Comparison of ENCODE assay signal across 1 cellular context in the genomic region with DNA sequence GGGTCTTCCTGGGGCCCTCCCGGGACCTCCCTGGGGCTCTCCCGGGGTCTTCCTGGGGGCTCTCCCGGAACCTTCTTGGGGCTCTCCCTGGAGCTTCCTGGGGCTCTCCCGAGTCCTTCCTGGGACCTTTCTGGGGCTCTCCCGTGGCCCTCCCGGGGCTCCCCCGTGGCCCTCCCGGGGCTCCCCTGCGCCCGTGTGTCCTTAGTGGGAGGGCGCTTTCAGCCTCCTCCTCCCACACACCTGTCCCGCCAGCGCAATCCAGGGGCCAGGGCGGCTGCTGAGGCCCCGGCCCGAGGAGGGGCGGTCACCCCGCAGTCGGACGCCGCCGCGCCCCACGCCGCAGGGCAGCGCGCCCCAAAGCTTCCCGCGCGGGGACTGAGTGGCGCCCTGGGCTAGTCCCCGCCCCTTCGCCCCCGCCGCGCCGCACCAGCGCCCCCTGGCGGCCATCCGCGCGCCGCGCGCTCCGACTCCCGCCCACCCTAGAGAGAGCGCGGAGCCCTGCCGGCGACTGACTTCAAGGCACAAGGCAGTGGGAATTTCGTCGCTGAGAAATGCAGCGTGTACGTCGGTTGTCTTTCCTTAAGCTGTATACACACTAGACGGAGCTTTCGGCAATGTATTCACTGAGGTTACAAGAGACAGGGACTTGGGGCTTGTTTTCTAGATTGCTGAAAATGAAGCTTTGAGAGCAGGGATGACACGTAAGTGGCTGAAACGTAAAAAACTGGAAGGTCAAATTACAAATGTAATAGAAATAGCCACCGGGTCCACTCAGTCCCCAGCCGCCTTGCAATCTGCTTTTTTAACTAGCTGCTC.
TF ChIP-seq lines count a peak whose summit lies in the region.

No MANE protein-coding gene starts in this region.

TF ChIP-seq in K562, 482 proteins besides CTCF, POLR2A, EP300 and RAD21 (continued from another document and continues in another):
- TF ChIP-seq, protein P1, sequence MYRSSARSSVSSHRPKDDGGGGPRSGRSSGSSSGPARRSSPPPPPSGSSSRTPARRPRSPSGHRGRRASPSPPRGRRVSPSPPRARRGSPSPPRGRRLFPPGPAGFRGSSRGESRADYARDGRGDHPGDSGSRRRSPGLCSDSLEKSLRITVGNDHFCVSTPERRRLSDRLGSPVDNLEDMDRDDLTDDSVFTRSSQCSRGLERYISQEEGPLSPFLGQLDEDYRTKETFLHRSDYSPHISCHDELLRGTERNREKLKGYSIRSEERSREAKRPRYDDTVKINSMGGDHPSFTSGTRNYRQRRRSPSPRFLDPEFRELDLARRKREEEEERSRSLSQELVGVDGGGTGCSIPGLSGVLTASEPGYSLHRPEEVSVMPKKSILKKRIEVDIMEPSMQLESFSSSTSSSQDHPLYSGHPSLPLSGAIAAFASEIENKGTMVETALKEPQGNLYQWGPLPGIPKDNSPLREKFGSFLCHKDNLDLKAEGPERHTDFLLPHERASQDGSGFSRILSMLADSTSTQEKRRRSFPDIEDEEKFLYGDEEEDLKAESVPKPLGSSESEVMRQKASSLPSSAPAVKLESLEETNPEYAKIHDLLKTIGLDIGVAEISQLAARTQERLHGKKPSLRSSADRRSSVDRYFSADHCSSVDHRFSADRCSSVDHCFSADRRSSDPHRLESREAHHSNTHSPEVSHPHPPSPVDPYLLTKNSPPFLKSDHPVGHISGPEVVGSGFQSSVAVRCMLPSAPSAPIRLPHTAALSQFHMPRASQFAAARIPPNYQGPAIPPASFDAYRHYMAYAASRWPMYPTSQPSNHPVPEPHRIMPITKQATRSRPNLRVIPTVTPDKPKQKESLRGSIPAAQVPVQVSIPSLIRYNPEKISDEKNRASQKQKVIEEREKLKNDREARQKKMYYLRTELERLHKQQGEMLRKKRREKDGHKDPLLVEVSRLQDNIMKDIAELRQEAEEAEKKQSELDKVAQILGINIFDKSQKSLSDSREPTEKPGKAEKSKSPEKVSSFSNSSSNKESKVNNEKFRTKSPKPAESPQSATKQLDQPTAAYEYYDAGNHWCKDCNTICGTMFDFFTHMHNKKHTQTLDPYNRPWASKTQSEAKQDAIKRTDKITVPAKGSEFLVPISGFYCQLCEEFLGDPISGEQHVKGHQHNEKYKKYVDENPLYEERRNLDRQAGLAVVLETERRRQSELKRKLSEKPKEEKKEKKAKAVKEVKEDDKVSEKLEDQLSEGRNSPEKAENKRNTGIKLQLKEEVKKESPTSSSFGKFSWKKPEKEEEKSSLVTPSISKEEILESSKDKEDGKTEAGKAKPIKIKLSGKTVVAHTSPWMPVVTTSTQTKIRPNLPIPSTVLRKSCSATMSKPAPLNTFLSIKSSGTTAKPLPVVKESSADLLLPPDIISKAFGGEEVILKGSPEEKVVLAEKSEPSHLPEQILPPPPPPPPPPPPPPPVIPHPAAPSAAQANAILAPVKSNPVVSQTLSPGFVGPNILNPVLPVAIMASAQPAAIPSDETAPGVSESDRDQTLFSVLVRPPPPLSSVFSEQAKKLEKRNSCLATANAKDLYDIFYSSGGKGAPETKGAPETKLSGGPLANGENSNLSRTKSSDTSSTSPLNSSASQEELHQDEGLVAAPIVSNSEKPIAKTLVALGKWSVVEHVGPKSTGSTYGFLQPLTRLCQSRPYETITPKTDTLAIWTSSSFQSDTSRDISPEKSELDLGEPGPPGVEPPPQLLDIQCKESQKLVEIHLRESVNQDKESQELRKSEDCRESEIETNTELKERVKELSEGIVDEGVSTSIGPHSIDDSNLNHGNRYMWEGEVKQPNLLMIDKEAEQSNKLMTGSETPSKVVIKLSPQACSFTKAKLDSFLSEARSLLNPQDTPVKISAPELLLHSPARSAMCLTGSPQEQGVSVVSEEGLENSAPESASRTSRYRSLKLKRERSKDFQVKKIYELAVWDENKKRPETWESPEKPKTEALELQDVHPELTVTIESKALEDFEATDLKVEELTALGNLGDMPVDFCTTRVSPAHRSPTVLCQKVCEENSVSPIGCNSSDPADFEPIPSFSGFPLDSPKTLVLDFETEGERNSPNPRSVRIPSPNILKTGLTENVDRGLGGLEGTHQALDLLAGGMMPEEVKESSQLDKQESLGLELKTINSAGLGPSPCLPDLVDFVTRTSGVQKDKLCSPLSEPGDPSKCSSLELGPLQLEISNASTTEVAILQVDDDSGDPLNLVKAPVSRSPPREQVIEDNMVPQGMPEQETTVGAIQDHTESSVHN (IDR thresholded peaks at IDR 0.05; ENCODE audit: borderline replicate concordance in 1 of 2, low read depth in 1 of 2) = no peak
- TF ChIP-seq CBX8 (IDR thresholded peaks at IDR 0.05; ENCODE audit: borderline replicate concordance, extremely low read depth, low read depth, low read length, poor library complexity, severe bottlenecking) (no peak), FOS (IDR thresholded peaks at IDR 0.05; ENCODE audit: extremely low read depth, insufficient read length) (no peak), HMG20A (CRISPR knock-in tag; conservative IDR thresholded peaks at IDR 0.05) (no peak), CBX5 (IDR thresholded peaks at IDR 0.05; ENCODE audit: borderline replicate concordance, low read depth) (no peak), MXD1 (CRISPR knock-in tag; IDR thresholded peaks at IDR 0.05; ENCODE audit: borderline replicate concordance, poor library complexity, severe bottlenecking) (no peak), TEAD2 (tag; IDR thresholded peaks at IDR 0.05) (no peak), LEF1 (IDR thresholded peaks at IDR 0.05) (no peak), NONO (IDR thresholded peaks at IDR 0.05; ENCODE audit: low read depth in 2 of 2, low read length in 1 of 2) (peak in 1 of 2 experiments; percentile 84; a peak in 2 of 4 replicates), ZNF316 (IDR thresholded peaks at IDR 0.05) (no peak), ZSCAN29 (IDR thresholded peaks at IDR 0.05) (0 out of 2 replicates have a peak, but pooled peaks have one; percentile 39), CBX2 (IDR thresholded peaks at IDR 0.05; ENCODE audit: insufficient read depth, low read length, poor library complexity, severe bottlenecking) (no peak), ZNF217 (CRISPR knock-in tag; IDR thresholded peaks at IDR 0.05) (no peak), FOXJ3 (CRISPR knock-in tag; IDR thresholded peaks at IDR 0.05) (no peak), TEAD1 (CRISPR knock-in tag; IDR thresholded peaks at IDR 0.05) (peak in 1 of 2 experiments; percentile 63; a peak in 1 of 4 replicates), ZNF197 (CRISPR knock-in tag; IDR thresholded peaks at IDR 0.05; ENCODE audit: low read depth) (no peak), POLR2G (IDR thresholded peaks at IDR 0.05; ENCODE audit: low read depth, low read length) (peak; percentile 77), KLF10 (CRISPR knock-in tag; IDR thresholded peaks at IDR 0.05) (no peak), AFF1 (IDR thresholded peaks at IDR 0.05; ENCODE audit: low read depth in 1 of 2, partially characterized antibody in 2 of 2) (no peak), NRF1 (conservative IDR thresholded peaks at IDR 0.05 in 1 of 2, IDR thresholded peaks at IDR 0.05 in 1 of 2) (peak in 1 of 2 experiments; percentile 11; a peak in 1 of 4 replicates), CHCHD3 (CRISPR knock-in tag; IDR thresholded peaks at IDR 0.05) (no peak), BHLHE40 (IDR thresholded peaks at IDR 0.05; ENCODE audit: low read length) (peak; percentile 29; the same call in 1 of the 2 replicates), NFE2 (IDR thresholded peaks at IDR 0.05; ENCODE audit: low read depth) (0 out of 2 replicates have a peak, but pooled peaks have one; percentile 6), STAG1 (CRISPR knock-in tag; IDR thresholded peaks at IDR 0.05; ENCODE audit: borderline replicate concordance) (peak; percentile 11; the same call in 1 of the 2 replicates), CXXC5 (CRISPR knock-in tag; IDR thresholded peaks at IDR 0.05) (peak; percentile 77), YBX1 (IDR thresholded peaks at IDR 0.05) (no peak), ZNF586 (CRISPR knock-in tag; conservative IDR thresholded peaks at IDR 0.05) (no peak), ZFX (CRISPR knock-in tag; IDR thresholded peaks at IDR 0.05) (no peak), TCF7L2 (IDR thresholded peaks at IDR 0.05; ENCODE audit: low read depth, low read length) (no peak), USF2 (CRISPR knock-in tag; IDR thresholded peaks at IDR 0.05) (no peak), ZNF134 (CRISPR knock-in tag; conservative IDR thresholded peaks at IDR 0.05) (no peak), KLF13 (tag; IDR thresholded peaks at IDR 0.05; ENCODE audit: borderline replicate concordance, low read depth) (peak; percentile 50; the same call in 1 of the 2 replicates), CCNT2 (IDR thresholded peaks at IDR 0.05; ENCODE audit: borderline replicate concordance, extremely low read depth, insufficient read length, low read depth, low read length) (peak; percentile 37), EHMT2 (IDR thresholded peaks at IDR 0.05) (no peak), SMARCB1 (IDR thresholded peaks at IDR 0.05; ENCODE audit: insufficient read length, low read depth) (no peak), ID3 (CRISPR knock-in tag; IDR thresholded peaks at IDR 0.05) (no peak), ID3 (tag; IDR thresholded peaks at IDR 0.05) (0 out of 2 replicates have a peak, but pooled peaks have one; percentile 18)
- TF ChIP-seq, protein P2, sequence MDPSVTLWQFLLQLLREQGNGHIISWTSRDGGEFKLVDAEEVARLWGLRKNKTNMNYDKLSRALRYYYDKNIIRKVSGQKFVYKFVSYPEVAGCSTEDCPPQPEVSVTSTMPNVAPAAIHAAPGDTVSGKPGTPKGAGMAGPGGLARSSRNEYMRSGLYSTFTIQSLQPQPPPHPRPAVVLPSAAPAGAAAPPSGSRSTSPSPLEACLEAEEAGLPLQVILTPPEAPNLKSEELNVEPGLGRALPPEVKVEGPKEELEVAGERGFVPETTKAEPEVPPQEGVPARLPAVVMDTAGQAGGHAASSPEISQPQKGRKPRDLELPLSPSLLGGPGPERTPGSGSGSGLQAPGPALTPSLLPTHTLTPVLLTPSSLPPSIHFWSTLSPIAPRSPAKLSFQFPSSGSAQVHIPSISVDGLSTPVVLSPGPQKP (CRISPR knock-in tag; IDR thresholded peaks at IDR 0.05) = no peak
- TF ChIP-seq, protein P3, sequence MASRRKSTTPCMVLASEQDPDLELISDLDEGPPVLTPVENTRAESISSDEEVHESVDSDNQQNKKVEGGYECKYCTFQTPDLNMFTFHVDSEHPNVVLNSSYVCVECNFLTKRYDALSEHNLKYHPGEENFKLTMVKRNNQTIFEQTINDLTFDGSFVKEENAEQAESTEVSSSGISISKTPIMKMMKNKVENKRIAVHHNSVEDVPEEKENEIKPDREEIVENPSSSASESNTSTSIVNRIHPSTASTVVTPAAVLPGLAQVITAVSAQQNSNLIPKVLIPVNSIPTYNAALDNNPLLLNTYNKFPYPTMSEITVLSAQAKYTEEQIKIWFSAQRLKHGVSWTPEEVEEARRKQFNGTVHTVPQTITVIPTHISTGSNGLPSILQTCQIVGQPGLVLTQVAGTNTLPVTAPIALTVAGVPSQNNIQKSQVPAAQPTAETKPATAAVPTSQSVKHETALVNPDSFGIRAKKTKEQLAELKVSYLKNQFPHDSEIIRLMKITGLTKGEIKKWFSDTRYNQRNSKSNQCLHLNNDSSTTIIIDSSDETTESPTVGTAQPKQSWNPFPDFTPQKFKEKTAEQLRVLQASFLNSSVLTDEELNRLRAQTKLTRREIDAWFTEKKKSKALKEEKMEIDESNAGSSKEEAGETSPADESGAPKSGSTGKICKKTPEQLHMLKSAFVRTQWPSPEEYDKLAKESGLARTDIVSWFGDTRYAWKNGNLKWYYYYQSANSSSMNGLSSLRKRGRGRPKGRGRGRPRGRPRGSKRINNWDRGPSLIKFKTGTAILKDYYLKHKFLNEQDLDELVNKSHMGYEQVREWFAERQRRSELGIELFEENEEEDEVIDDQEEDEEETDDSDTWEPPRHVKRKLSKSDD (conservative IDR thresholded peaks at IDR 0.05; ENCODE audit: low read length) = 0 out of 2 replicates have a peak, but pooled peaks have one; percentile 52
